12 cellular contexts compared by ENCODE assay signal in genomic region chr5:136081192-136081591, GRCh38. TPM values are rescaled to one million over a fixed set of nuclear protein-coding genes. Genes with fewer than 3 reads are reported as not detected.
DNase-seq lines count a peak whose midpoint lies in the region; ATAC-seq and TF ChIP-seq lines count a peak whose summit lies in the region.
"Had no signal": no experiment of that assay in that cellular context is flagged by ENCODE, and none has a peak within 500 bp of the region (broad histone marks: within the 10 kb centered on the region; RNA-seq: fewer than 3 reads in every experiment).

No MANE protein-coding gene starts in this region.

- no peak for TF ChIP-seq CTCF in breast epithelium (IDR thresholded peaks at IDR 0.05)
- TF ChIP-seq CTCF in MCF 10A (IDR thresholded peaks at IDR 0.05; ENCODE audit: unreplicated experiment) = no peak
- no peak for TF ChIP-seq CTCF in brain (conservative IDR thresholded peaks at IDR 0.05)
- no peak for TF ChIP-seq CTCF in liver (IDR thresholded peaks at IDR 0.05; ENCODE audit: low read depth, low read length, missing input control)
- TF ChIP-seq CTCF in type B pancreatic cell (conservative IDR thresholded peaks at IDR 0.05) = no peak

- H3K4me3 Mint-ChIP-seq in MCF 10A (ENCODE audit: unreplicated experiment) (no peak overlapping the region), brain (peak overlapping the region in 3 of 5 experiments; percentile 73 to 79 (median 79)), type B pancreatic cell (peak overlapping the region; percentile 88)

- no peak for TF ChIP-seq POLR2A in breast epithelium (IDR thresholded peaks at IDR 0.05)

- intact Hi-C loops in breast epithelium (cut with DNase I; ENCODE audit: low total_unique reads) = no loop called here
- intact Hi-C loops in MCF 10A (cut with micrococcal nuclease) = no loop called here

- ATAC-seq in HG02610 (IDR thresholded peaks at IDR 0.05; ENCODE audit: unreplicated experiment) = no peak
- ATAC-seq: PC-3 had no signal

- TF ChIP-seq RAD21 in liver (IDR thresholded peaks at IDR 0.05) = no peak

- H3K9me3 Mint-ChIP-seq in MCF 10A (ENCODE audit: unreplicated experiment) (no peaks in the 10 kb centered on the region), brain (peaks cover 0 to 5% (median 0%) of the 10 kb centered on the region in 5 experiments), type B pancreatic cell (no peaks in the 10 kb centered on the region)

- no peaks in the 10 kb centered on the region for H3K36me3 ChIP-seq in breast epithelium
- no peaks in the 10 kb centered on the region for H3K36me3 ChIP-seq in liver (ENCODE audit: control insufficient read depth in 4 of 4, insufficient read depth in 3 of 4, low read depth in 1 of 4, low read length in 3 of 4)

- POLR2A ChIA-PET in MCF 10A (lab: Yijun Ruan, JAX) = interaction anchor here (0.7 to 2.4 kb wide), 7 partner anchors 14 to 193 kb away, joined by 3 to 11 read pairs (median 5); partner anchors contain the start of genes SMAD5 and TGFBI

- no peak for DNase-seq in breast epithelium (ENCODE audit: low spot score in 2 of 2)
- no peak for DNase-seq in MCF 10A (ENCODE audit: unreplicated experiment)
- DNase-seq in type B pancreatic cell (ENCODE audit: extremely low spot score, unreplicated experiment) = no peak
- no peak for DNase-seq in NCI-H446 treated with DMSO at 0.1 percent for 48 hours (lab: John Stamatoyannopoulos, UW)
- DNase-seq in mucosa of gallbladder (ENCODE audit: low spot score) = no peak
- DNase-seq: 8988T, KBM-7, NCI-H2081 treated with DMSO at 0.1 percent for 48 hours, PC-3 had no signal

- CTCF ChIA-PET in MCF 10A (lab: Yijun Ruan, JAX) = interaction anchor here (0.5 to 6.0 kb wide), 38 partner anchors 11 to 211 kb away, joined by 3 to 75 read pairs (median 6); no protein-coding TSS in a partner anchor

- H3K36me3 Mint-ChIP-seq in MCF 10A (ENCODE audit: insufficient read depth, unreplicated experiment) (no peaks in the 10 kb centered on the region), brain (no peaks in the 10 kb centered on the region), type B pancreatic cell (no peaks in the 10 kb centered on the region)

- WGBS in liver = 35% methylated on average over 2 of the region's 2 CpGs

- H3K27ac ChIP-seq in breast epithelium (peak overlapping the region; percentile 48 to 91), liver (ENCODE audit: low read depth in 1 of 2, low read length in 2 of 2) (peak overlapping the region; percentile 85 to 86)

- no TSS peak for BruUV-seq in MCF 10A (replicated peaks; lab: Mats Ljungman, UMichigan)

- H3K4me1 ChIP-seq in breast epithelium (no peaks in the 10 kb centered on the region), liver (ENCODE audit: control insufficient read depth in 4 of 4, insufficient read depth in 4 of 4, low read length in 3 of 4) (peaks cover 2 to 31% (median 9%) of the 10 kb centered on the region in 4 donors)

- H3K4me3 ChIP-seq in breast epithelium = no peak overlapping the region
- no peak overlapping the region for H3K4me3 ChIP-seq in liver (ENCODE audit: low read depth in 1 of 3, low read length in 3 of 3)

- H3K4me1 Mint-ChIP-seq in MCF 10A (ENCODE audit: insufficient read depth, unreplicated experiment) (no peaks in the 10 kb centered on the region), brain (peaks cover 16% of the 10 kb centered on the region), type B pancreatic cell (ENCODE audit: unreplicated experiment) (no peaks in the 10 kb centered on the region)

- H3K27me3 Mint-ChIP-seq in MCF 10A (ENCODE audit: insufficient read depth, unreplicated experiment) = no peaks in the 10 kb centered on the region
- H3K27me3 Mint-ChIP-seq in brain = peaks cover 34% of the 10 kb centered on the region
- peaks cover 31% of the 10 kb centered on the region for H3K27me3 Mint-ChIP-seq in type B pancreatic cell

- peak overlapping the region in 1 of 2 donors; percentile 47 for H3K9ac ChIP-seq in liver (ENCODE audit: low read depth in 1 of 2, low read length in 2 of 2)

- no peaks in the 10 kb centered on the region for H3K9me3 ChIP-seq in breast epithelium
- no peaks in the 10 kb centered on the region for H3K9me3 ChIP-seq in liver (ENCODE audit: control insufficient read depth in 4 of 4, low read length in 3 of 4)

- H3K27me3 ChIP-seq in breast epithelium = no peaks in the 10 kb centered on the region
- H3K27me3 ChIP-seq in liver (ENCODE audit: control insufficient read depth in 4 of 4, insufficient read depth in 4 of 4, low read length in 3 of 4) = no peaks in the 10 kb centered on the region

- H3K27ac Mint-ChIP-seq in MCF 10A (ENCODE audit: low read depth, unreplicated experiment) (no peak overlapping the region), brain (no peak overlapping the region), type B pancreatic cell (peak overlapping the region; percentile 84)

TF ChIP-seq in liver, 16 proteins besides CTCF, POLR2A, EP300 and RAD21:
- TF ChIP-seq YY1 (IDR thresholded peaks at IDR 0.05) = peak; percentile 62
- TF ChIP-seq MAX (IDR thresholded peaks at IDR 0.05) = no peak

RNA-seq across cellular contexts. Expression of gene SMAD5, which starts 51.5 kb away (rescaled TPM):
- total RNA-seq in breast epithelium (10 to 100 TPM; 45.6 to 63.7 (median 52.4) TPM), MCF 10A (2022) (97.4 and 106 TPM in 2 replicates), liver (10 to 100 TPM; 16.2 to 42.0 TPM), type B pancreatic cell (ENCODE audit: low replicate concordance) (69.1 and 80.0 TPM in 2 replicates), mucosa of gallbladder (65.6 TPM)
- polyA plus RNA-seq in brain (ENCODE audit: insufficient read depth, low read depth, low replicate concordance) (12.8 TPM), liver (10 to 100 TPM in 1 of 2 donors, 1 to 10 TPM in 1; 5.9 to 16.5 TPM)

RNA-seq across cellular contexts. Expression of gene TGFBI, which starts 52.4 kb away (rescaled TPM):
- total RNA-seq in breast epithelium (100 to 1,000 TPM in 1 of 3 donors, 10 to 100 TPM in 2; 40.4 to 145 (median 45.2) TPM), MCF 10A (2022) (623 and 892 TPM in 2 replicates), liver (100 to 1,000 TPM in 1 of 2 donors, 10 to 100 TPM in 1; 45.2 to 144 TPM), type B pancreatic cell (ENCODE audit: low replicate concordance) (71.4 and 302 TPM in 2 replicates), mucosa of gallbladder (235 TPM)
- polyA plus RNA-seq in brain (ENCODE audit: insufficient read depth, low read depth, low replicate concordance) (10.4 TPM), liver (10 to 100 TPM; 33.7 to 43.0 TPM)
